19 cellular contexts compared by ENCODE assay signal in the genomic region with DNA sequence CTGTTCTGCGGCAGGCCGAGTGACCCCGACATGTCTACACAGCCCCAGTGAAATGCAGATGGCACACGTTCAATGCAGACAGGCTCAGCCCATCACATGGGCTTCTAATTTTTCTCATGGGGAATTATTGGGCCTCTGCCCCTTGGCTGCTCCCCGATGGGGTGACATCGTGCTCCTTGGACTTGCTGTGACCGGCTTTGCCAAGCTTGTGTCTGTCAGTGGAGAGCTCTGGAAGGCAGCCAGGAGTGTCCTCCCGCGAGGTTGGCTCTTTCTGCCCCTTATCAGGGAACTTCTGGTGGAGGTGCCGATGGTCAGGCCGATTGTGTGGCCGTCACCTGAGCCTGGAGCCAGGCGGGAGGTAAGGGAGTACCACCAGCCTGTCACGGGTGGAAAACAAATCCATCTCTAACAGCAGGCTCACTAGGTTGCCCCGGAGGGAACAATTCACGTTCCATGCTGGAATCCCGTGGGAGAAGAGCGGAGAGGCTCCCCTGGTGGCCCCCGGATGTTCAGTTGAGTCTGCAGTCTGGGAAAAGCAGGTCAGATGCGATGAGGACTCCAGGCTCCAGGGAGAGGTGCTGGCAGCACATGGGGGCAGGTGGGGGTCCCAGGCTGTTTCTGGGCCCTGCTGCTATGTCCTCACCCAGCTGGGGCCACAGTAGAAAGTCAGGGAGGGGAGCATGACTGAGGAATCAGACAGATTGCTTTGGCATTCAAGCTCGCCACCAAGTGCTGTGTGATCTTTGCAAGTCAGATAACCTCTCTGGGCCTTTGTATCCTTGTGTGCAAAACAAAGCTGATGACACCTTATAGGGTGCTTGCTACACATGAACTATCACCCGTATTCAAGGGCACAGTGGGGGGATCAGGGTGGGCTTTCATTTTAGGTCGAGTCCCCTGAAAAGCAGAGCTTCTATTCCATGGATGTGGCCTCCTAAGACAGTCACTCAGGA. TPM values are rescaled to one million over a fixed set of nuclear protein-coding genes. Genes with fewer than 3 reads are reported as not detected.
A peak's percentile ranks its signal among the peaks of the same experiment; 100 is the strongest.
DNase-seq lines count a peak whose midpoint lies in the region; ATAC-seq and TF ChIP-seq lines count a peak whose summit lies in the region.
"Had no signal": no experiment of that assay in that cellular context is flagged by ENCODE, and none has a peak within 500 bp of the region (broad histone marks: within the 10 kb centered on the region; RNA-seq: fewer than 3 reads in every experiment).

No MANE protein-coding gene starts in this region.

- intact Hi-C loops in left ventricle myocardium superior (cut with micrococcal nuclease) (no loop called here), sigmoid colon (cut with DNase I) (no loop called here)

- ATAC-seq in T-helper 17 cell (no peak), left ventricle myocardium superior (peak; percentile 26)
- ATAC-seq: activated CD8-positive, alpha-beta memory T cell treated with anti-CD3 and anti-CD28 coated beads, Interleukin-2, amount 10 ng/mL, durations not matched to agents 7 days and 5 days; left lung; naive thymus-derived CD4-positive, alpha-beta T cell; stimulated activated memory B cell treated with anti-CD40 and anti-IgM and Interleukin-4, amounts not matched to agents 10 μg/mL and 1 μg/mL and 100 μg/mL, for 72 hours had no signal

- no peak overlapping the region for H3K18ac ChIP-seq in mesendoderm (ENCODE audit: low read length)

- H3K27ac Mint-ChIP-seq in T-helper 17 cell = peak overlapping the region; percentile 9
- H3K27ac Mint-ChIP-seq: activated CD8-positive, alpha-beta memory T cell treated with anti-CD3 and anti-CD28 coated beads, Interleukin-2, amount 10 ng/mL, durations not matched to agents 7 days and 5 days; endodermal cell; stimulated activated memory B cell treated with anti-CD40 and anti-IgM and Interleukin-4, amounts not matched to agents 10 μg/mL and 1 μg/mL and 100 μg/mL, for 72 hours; T-helper 2 cell treated with Interferon-gamma antibody and Interleukin-4, amounts not matched to agents 5 μg/mL and 100 μg/mL, for 36 hours had no signal

- H3K4me3 ChIP-seq in BE2C (ENCODE audit: low read depth, low read length) (peak overlapping the region; percentile 34), sigmoid colon (no peak overlapping the region), mesendoderm (ENCODE audit: low read length) (no peak overlapping the region)
- H3K4me3 ChIP-seq: left lung, prostate gland had no signal

- no peak overlapping the region for H4K5ac ChIP-seq in mesendoderm (ENCODE audit: low read length)

- DNase-seq in BE2C (peak; percentile 51), T-helper 17 cell (no peak), left ventricle myocardium superior (peak; percentile 60), sigmoid colon (no peak), mesendoderm (no peak), NCI-H2196 treated with DMSO at 0.1 percent for 48 hours (lab: John Stamatoyannopoulos, UW; ENCODE audit: unreplicated experiment) (no peak), NCI-H1092 treated with DMSO at 0.1 percent for 48 hours (lab: John Stamatoyannopoulos, UW) (no peak)
- DNase-seq in activated CD4-positive, alpha-beta T cell treated with anti-CD3 and anti-CD28 coated beads, Interleukin-2, amount 50 U/mL, for 4 hours = no peak
- DNase-seq: activated CD8-positive, alpha-beta memory T cell treated with anti-CD3 and anti-CD28 coated beads, Interleukin-2, amount 10 ng/mL, durations not matched to agents 7 days and 5 days; activated effector memory CD4-positive, alpha-beta T cell treated with Interleukin-2 at 50 U/mL for 16 hours; EL; left lung; naive thymus-derived CD4-positive, alpha-beta T cell; NCI-H446; SIG-M5 had no signal

- H4K8ac ChIP-seq in mesendoderm (ENCODE audit: low read depth, low read length) = no peak overlapping the region

- H3K27me3 Mint-ChIP-seq in T-helper 17 cell = peaks cover 57% of the 10 kb centered on the region

- H3K9me3 ChIP-seq in BE2C (no peaks in the 10 kb centered on the region), T-helper 17 cell (ENCODE audit: control insufficient read depth, low read length, poor library complexity, severe bottlenecking) (no peaks in the 10 kb centered on the region), sigmoid colon (no peaks in the 10 kb centered on the region)
- H3K9me3 ChIP-seq: left lung, prostate gland had no signal

- peaks cover 16% of the 10 kb centered on the region for H3K4me1 ChIP-seq in BE2C
- H3K4me1 ChIP-seq in sigmoid colon = peaks cover 0 to 87% (median 73%) of the 10 kb centered on the region in 4 donors
- no peaks in the 10 kb centered on the region for H3K4me1 ChIP-seq in mesendoderm (ENCODE audit: control insufficient read depth, low read depth, low read length)

- 55 to 73% methylated on average over 23 of the region's 23 CpGs for WGBS in sigmoid colon, 2 donors
- WGBS in mesendoderm (ENCODE audit: extremely low coverage, insufficient coverage, low lambda C conversion rate) = no CpG with 5 or more reads among the region's 23 CpGs

- H2BK120ac ChIP-seq in mesendoderm (ENCODE audit: low read depth, low read length) = no peak overlapping the region

- H3K4me3 Mint-ChIP-seq in T-helper 17 cell = no peak overlapping the region
- H3K4me3 Mint-ChIP-seq: activated CD8-positive, alpha-beta memory T cell treated with anti-CD3 and anti-CD28 coated beads, Interleukin-2, amount 10 ng/mL, durations not matched to agents 7 days and 5 days; endodermal cell; naive thymus-derived CD4-positive, alpha-beta T cell; stimulated activated memory B cell treated with anti-CD40 and anti-IgM and Interleukin-4, amounts not matched to agents 10 μg/mL and 1 μg/mL and 100 μg/mL, for 72 hours; T-helper 2 cell treated with Interferon-gamma antibody and Interleukin-4, amounts not matched to agents 5 μg/mL and 100 μg/mL, for 36 hours had no signal

- H2BK15ac ChIP-seq in mesendoderm (replicated peaks; ENCODE audit: low read depth) = no peak overlapping the region

- no peak overlapping the region for H3K23ac ChIP-seq in mesendoderm (ENCODE audit: low read length)

- H3K27ac ChIP-seq in sigmoid colon = peak overlapping the region; percentile 39 to 92 (median 84)
- no peak overlapping the region for H3K27ac ChIP-seq in mesendoderm (ENCODE audit: low read depth, low read length)
- H3K27ac ChIP-seq: prostate gland had no signal

- no peak overlapping the region for H3K9ac ChIP-seq in mesendoderm (ENCODE audit: low read length)

- no peak for TF ChIP-seq EP300 in sigmoid colon (IDR thresholded peaks at IDR 0.05)

- no peaks in the 10 kb centered on the region for H3K36me3 ChIP-seq in BE2C
- no peaks in the 10 kb centered on the region for H3K36me3 ChIP-seq in sigmoid colon
- no peaks in the 10 kb centered on the region for H3K36me3 ChIP-seq in mesendoderm (ENCODE audit: control insufficient read depth, insufficient read depth, low read length)
- H3K36me3 ChIP-seq: left lung, prostate gland had no signal

- H2AK5ac ChIP-seq in mesendoderm (ENCODE audit: low read length) = no peak overlapping the region

- no peak overlapping the region for H2BK5ac ChIP-seq in mesendoderm (ENCODE audit: low read length)

- H3K27me3 ChIP-seq in BE2C (no peaks in the 10 kb centered on the region), sigmoid colon (no peaks in the 10 kb centered on the region), mesendoderm (ENCODE audit: insufficient read depth, low read length, poor library complexity) (no peaks in the 10 kb centered on the region)

- no peak overlapping the region for H3K4me2 ChIP-seq in mesendoderm (ENCODE audit: low read length)

- no peak overlapping the region for H3K56ac ChIP-seq in mesendoderm (ENCODE audit: low read length)

- H3K4ac ChIP-seq in mesendoderm (ENCODE audit: low read depth, low read length) = no peak overlapping the region

- no peaks in the 10 kb centered on the region for H3K79me1 ChIP-seq in mesendoderm (ENCODE audit: low read length)

- peak; percentile 31 for TF ChIP-seq CTCF in BE2C (IDR thresholded peaks at IDR 0.05; ENCODE audit: low read depth, low read length)
- no peak for TF ChIP-seq CTCF in sigmoid colon (IDR thresholded peaks at IDR 0.05)

- TF ChIP-seq POLR2A in sigmoid colon (IDR thresholded peaks at IDR 0.05) = no peak

- H3K36me3 Mint-ChIP-seq in T-helper 17 cell (ENCODE audit: low read depth) = peaks cover 5% of the 10 kb centered on the region
- H3K36me3 Mint-ChIP-seq: activated CD8-positive, alpha-beta memory T cell treated with anti-CD3 and anti-CD28 coated beads, Interleukin-2, amount 10 ng/mL, durations not matched to agents 7 days and 5 days; naive thymus-derived CD4-positive, alpha-beta T cell; stimulated activated memory B cell treated with anti-CD40 and anti-IgM and Interleukin-4, amounts not matched to agents 10 μg/mL and 1 μg/mL and 100 μg/mL, for 72 hours had no signal

- H3K79me2 ChIP-seq in mesendoderm (ENCODE audit: control insufficient read depth, insufficient read depth, low read length) = no peaks in the 10 kb centered on the region

- peaks cover 30% of the 10 kb centered on the region for H3K4me1 Mint-ChIP-seq in T-helper 17 cell
- H3K4me1 Mint-ChIP-seq: endodermal cell had no signal

RNA-seq across cellular contexts. Expression of gene EML1, which starts 43.2 kb away (rescaled TPM):
- polyA plus RNA-seq in BE2C (2012; ENCODE audit: insufficient read depth, insufficient read length, low read depth) = 19.2 TPM
- total RNA-seq in T-helper 17 cell = under 1 TPM in 1 of 2 donors, not detected in 1; 0.27 TPM
- 42.9 TPM for total RNA-seq in left ventricle myocardium superior
- total RNA-seq in sigmoid colon = 100 to 1,000 TPM in 3 of 4 donors, 10 to 100 TPM in 1; 91.5 to 148 (median 141) TPM
- 1 to 10 TPM; 3.9 to 7.8 (median 5.0) TPM for polyA plus RNA-seq in sigmoid colon
- polyA plus RNA-seq in mesendoderm (2013, experiment 1 of 2) = 4.8 TPM
- polyA plus RNA-seq in mesendoderm (2013, experiment 2 of 2) = 5.6 TPM
- total RNA-seq: activated CD8-positive, alpha-beta memory T cell treated with anti-CD3 and anti-CD28 coated beads, Interleukin-2, amount 10 ng/mL, durations not matched to agents 7 days and 5 days; naive thymus-derived CD4-positive, alpha-beta T cell had no signal
- polyA plus RNA-seq: naive thymus-derived CD4-positive, alpha-beta T cell had no signal

Comparison
In these comparisons a context has a peak if more than half of its experiments do, and no peak if none do; other contexts are left out.
1. DNase-seq: peak in BE2C (single experiment) and left ventricle myocardium superior (single experiment); none in T-helper 17 cell (0 of 3), sigmoid colon (single experiment), mesendoderm (single experiment), activated CD4-positive, alpha-beta T cell treated with anti-CD3 and anti-CD28 coated beads, Interleukin-2, amount 50 U/mL, for 4 hours (0 of 2), NCI-H2196 treated with DMSO at 0.1 percent for 48 hours (single experiment) and NCI-H1092 treated with DMSO at 0.1 percent for 48 hours (single experiment).
2. RNA of gene EML1, which starts 43.2 kb away (total RNA-seq): 91.5 to 148 TPM in sigmoid colon and 42.9 TPM in left ventricle myocardium superior (single experiment); 0.27 TPM in T-helper 17 cell; every median in the first group is over 10 times any median in the second.